ENCODE assay signal across 10 cellular contexts in the genomic region with DNA sequence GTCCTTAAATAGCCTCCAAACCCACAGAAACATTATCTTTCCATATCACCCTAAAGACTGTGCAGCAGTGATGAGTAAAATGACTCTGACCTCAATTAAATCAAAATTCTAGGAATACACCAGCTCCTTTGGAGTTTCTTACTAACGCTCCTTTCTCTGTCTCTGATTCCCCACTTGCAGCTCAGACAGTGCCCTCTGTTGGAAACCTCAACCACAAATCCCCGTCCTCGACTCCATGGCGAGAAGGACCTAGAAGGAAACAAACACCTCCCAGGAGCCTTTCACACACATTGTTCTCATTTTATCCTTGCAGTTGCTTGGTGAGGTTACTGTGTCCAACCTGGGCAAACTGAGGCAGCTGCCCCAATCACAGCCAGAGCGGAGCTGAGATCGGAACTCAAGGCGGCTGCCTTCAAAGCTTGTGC. TPM values are rescaled to one million over a fixed set of nuclear protein-coding genes. Genes with fewer than 3 reads are reported as not detected.
DNase-seq lines count a peak whose midpoint lies in the region; ATAC-seq and TF ChIP-seq lines count a peak whose summit lies in the region.
"Had no signal": no experiment of that assay in that cellular context is flagged by ENCODE, and none has a peak within 500 bp of the region (broad histone marks: within the 10 kb centered on the region; RNA-seq: fewer than 3 reads in every experiment).

No MANE protein-coding gene starts in this region.

- peak overlapping the region; percentile 39; the same call in 2 of the 3 replicates for H2BK15ac ChIP-seq in IMR-90 (ENCODE audit: low read depth, low read length)
- no peak overlapping the region for H2BK15ac ChIP-seq in mesenchymal stem cell (ENCODE audit: low read depth, poor library complexity, severe bottlenecking)

- in situ Hi-C loops in IMR-90 (cut with MboI; ENCODE audit: low sequenced_read_pairs), result no loop called here

- H3K4me1 Mint-ChIP-seq in endothelial cell (ENCODE audit: unreplicated experiment), result no peaks in the 10 kb centered on the region
- no peaks in the 10 kb centered on the region for H3K4me1 Mint-ChIP-seq in activated naive CD4-positive, alpha-beta T cell treated with anti-CD3 and anti-CD28 coated beads for 36 hours (ENCODE audit: low read depth)
- no peaks in the 10 kb centered on the region for H3K4me1 Mint-ChIP-seq in stimulated activated effector memory CD8-positive, alpha-beta T cell treated with anti-CD3 and anti-CD28 coated beads, Interleukin-12 subunit alpha, Interleukin-12 subunit beta, amount 100 ng/mL, for 72 hours

- H3K36me3 ChIP-seq in IMR-90 (ENCODE audit: control insufficient read depth, insufficient read depth, low read length), result no peaks in the 10 kb centered on the region
- H3K36me3 ChIP-seq in mesenchymal stem cell (ENCODE audit: control insufficient read depth in 1 of 2, insufficient read depth in 2 of 2, low read depth in 1 of 2, low read length in 2 of 2), result no peaks in the 10 kb centered on the region

- no peaks in the 10 kb centered on the region for H3K9me3 ChIP-seq in IMR-90 (ENCODE audit: control insufficient read depth, insufficient read depth, low read length)
- no peaks in the 10 kb centered on the region for H3K9me3 ChIP-seq in mesenchymal stem cell (ENCODE audit: control insufficient read depth, low read length)

- H3K4me2 ChIP-seq in IMR-90 (ENCODE audit: low read depth, low read length), result no peak overlapping the region
- H3K4me2 ChIP-seq in mesenchymal stem cell (ENCODE audit: low read length, poor library complexity, severe bottlenecking), result no peak overlapping the region

- H3K14ac ChIP-seq in IMR-90 (replicated peaks; ENCODE audit: low read depth, low read length) (peak overlapping the region; percentile 55), mesenchymal stem cell (ENCODE audit: low read length in 2 of 2) (no peak overlapping the region)

- H2BK120ac ChIP-seq in IMR-90 (ENCODE audit: low read depth, low read length), result peak overlapping the region; percentile 80; the same call in 1 of the 2 replicates
- no peak overlapping the region for H2BK120ac ChIP-seq in mesenchymal stem cell (ENCODE audit: low read depth, low read length)

- TF ChIP-seq POLR2A in IMR-90 (IDR thresholded peaks at IDR 0.05; ENCODE audit: low read depth, low read length), result no peak

- peak; percentile 65 for ATAC-seq in IMR-90 (ENCODE audit: low read depth)
- ATAC-seq in stimulated activated effector memory CD8-positive, alpha-beta T cell treated with anti-CD3 and anti-CD28 coated beads, Interleukin-12 subunit alpha, Interleukin-12 subunit beta, amount 100 ng/mL, for 72 hours, result no peak
- no peak for ATAC-seq in HG02981 (IDR thresholded peaks at IDR 0.05; ENCODE audit: unreplicated experiment)
- no peak for ATAC-seq in HG02571 (IDR thresholded peaks at IDR 0.05; ENCODE audit: unreplicated experiment)
- ATAC-seq: effector memory CD8-positive, alpha-beta T cell had no signal

- no peak overlapping the region for H3K9ac ChIP-seq in IMR-90 (ENCODE audit: low read depth, low read length)
- H3K9ac ChIP-seq in mesenchymal stem cell (ENCODE audit: low read length), result peak overlapping the region; percentile 52

- peak overlapping the region in 1 of 2 experiments; percentile 3 for H2BK12ac ChIP-seq in mesenchymal stem cell (ENCODE audit: low read length in 2 of 2)

- TF ChIP-seq RAD21 in IMR-90 (IDR thresholded peaks at IDR 0.05; ENCODE audit: low read length), result peak; percentile 66

- H3K27me3 Mint-ChIP-seq in endothelial cell (ENCODE audit: unreplicated experiment), result peaks cover 4% of the 10 kb centered on the region
- H3K27me3 Mint-ChIP-seq in activated naive CD4-positive, alpha-beta T cell treated with anti-CD3 and anti-CD28 coated beads for 36 hours (ENCODE audit: low read depth), result no peaks in the 10 kb centered on the region

- H3K23ac ChIP-seq in IMR-90 (ENCODE audit: low read depth, low read length) (no peak overlapping the region), mesenchymal stem cell (ENCODE audit: low read length in 2 of 2) (no peak overlapping the region)

- H3K27me3 ChIP-seq in IMR-90 (ENCODE audit: control insufficient read depth, insufficient read depth, low read length) (no peaks in the 10 kb centered on the region), mesenchymal stem cell (ENCODE audit: control insufficient read depth in 1 of 2, insufficient read depth in 1 of 2, low read length in 2 of 2) (no peaks in the 10 kb centered on the region)

- H4K91ac ChIP-seq in IMR-90 (ENCODE audit: insufficient read depth, low read depth, low read length) (peak overlapping the region; percentile 0), mesenchymal stem cell (ENCODE audit: low read length) (no peak overlapping the region)

- H3K4me3 Mint-ChIP-seq in endothelial cell (ENCODE audit: unreplicated experiment), result no peak overlapping the region
- H3K4me3 Mint-ChIP-seq in activated naive CD4-positive, alpha-beta T cell treated with anti-CD3 and anti-CD28 coated beads for 36 hours, result no peak overlapping the region
- no peak overlapping the region for H3K4me3 Mint-ChIP-seq in stimulated activated effector memory CD8-positive, alpha-beta T cell treated with anti-CD3 and anti-CD28 coated beads, Interleukin-12 subunit alpha, Interleukin-12 subunit beta, amount 100 ng/mL, for 72 hours
- H3K4me3 Mint-ChIP-seq: effector memory CD8-positive, alpha-beta T cell had no signal

- dilution Hi-C loops in IMR-90 (cut with HindIII; ENCODE audit: low sequenced_read_pairs, unreplicated experiment), result no loop called here

- H3K9me1 ChIP-seq in IMR-90 (ENCODE audit: insufficient read depth, low read length), result peaks cover 8% of the 10 kb centered on the region

- H3K4ac ChIP-seq in IMR-90 (ENCODE audit: low read depth, low read length) (peak overlapping the region; percentile 73), mesenchymal stem cell (ENCODE audit: low read depth in 1 of 2, low read length in 2 of 2) (no peak overlapping the region)

- peak overlapping the region; percentile 47; the same call in 1 of the 2 replicates for H3K18ac ChIP-seq in IMR-90 (ENCODE audit: low read depth, low read length)
- H3K18ac ChIP-seq in mesenchymal stem cell (ENCODE audit: low read depth in 1 of 2, low read length in 2 of 2), result no peak overlapping the region

- H3K79me1 ChIP-seq in IMR-90 (ENCODE audit: low read depth in 1 of 2, low read length in 2 of 2), result 0 out of 4 replicates have a peak, but pooled peaks cover 0 to 3% of the 10 kb centered on the region in 2 experiments
- no peaks in the 10 kb centered on the region for H3K79me1 ChIP-seq in mesenchymal stem cell (replicated peaks; ENCODE audit: low read length, poor library complexity, severe bottlenecking)

- H2AFZ ChIP-seq in IMR-90 (replicated peaks; ENCODE audit: low read length, poor library complexity) (peak overlapping the region; percentile 81), mesenchymal stem cell (ENCODE audit: low read depth, low read length) (no peak overlapping the region)

- H3K27ac ChIP-seq in IMR-90 (ENCODE audit: insufficient read depth, low read length) (no peak overlapping the region), mesenchymal stem cell (ENCODE audit: low read length, poor library complexity, severe bottlenecking) (no peak overlapping the region)

- H2AK9ac ChIP-seq in IMR-90 (replicated peaks; ENCODE audit: low read depth, low read length, poor library complexity), result no peak overlapping the region

- no peak overlapping the region for H3K27ac Mint-ChIP-seq in endothelial cell (ENCODE audit: unreplicated experiment)
- H3K27ac Mint-ChIP-seq in activated naive CD4-positive, alpha-beta T cell treated with anti-CD3 and anti-CD28 coated beads for 36 hours, result no peak overlapping the region
- H3K27ac Mint-ChIP-seq in stimulated activated effector memory CD8-positive, alpha-beta T cell treated with anti-CD3 and anti-CD28 coated beads, Interleukin-12 subunit alpha, Interleukin-12 subunit beta, amount 100 ng/mL, for 72 hours, result no peak overlapping the region
- H3K27ac Mint-ChIP-seq: effector memory CD8-positive, alpha-beta T cell had no signal

- no TSS peak for BruUV-seq in IMR-90 (replicated peaks; lab: Mats Ljungman, UMichigan)

- H2BK20ac ChIP-seq in IMR-90 (ENCODE audit: low read depth, low read length), result peak overlapping the region; percentile 79

- H3K4me3 ChIP-seq in AG04449 (ENCODE audit: low read depth, low read length), result no peak overlapping the region
- H3K4me3 ChIP-seq in IMR-90 (ENCODE audit: insufficient read depth, low read depth, low read length), result no peak overlapping the region
- no peak overlapping the region for H3K4me3 ChIP-seq in mesenchymal stem cell (ENCODE audit: insufficient read depth in 1 of 2, low read depth in 1 of 2, low read length in 2 of 2)

- H4K20me1 ChIP-seq in IMR-90 (ENCODE audit: insufficient read depth, low read length), result no peaks in the 10 kb centered on the region

- no peak overlapping the region for H2BK5ac ChIP-seq in IMR-90 (ENCODE audit: low read depth, low read length, poor library complexity, severe bottlenecking)
- H2BK5ac ChIP-seq in mesenchymal stem cell (ENCODE audit: low read depth, low read length, poor library complexity, severe bottlenecking), result no peak overlapping the region

- intact Hi-C loops in IMR-90 (cut with micrococcal nuclease), result no loop called here
- intact Hi-C loops in activated naive CD4-positive, alpha-beta T cell treated with anti-CD3 and anti-CD28 coated beads for 36 hours (cut with micrococcal nuclease), result no loop called here

- DNase-seq in AG04449 (ENCODE audit: low read depth, low spot score) (no peak), IMR-90 (peak; percentile 61), endothelial cell (ENCODE audit: low spot score) (peak; percentile 22), mesenchymal stem cell (no peak)
- no peak for DNase-seq in activated naive CD4-positive, alpha-beta T cell treated with anti-CD3 and anti-CD28 coated beads for 36 hours
- no peak for DNase-seq in stimulated activated effector memory CD8-positive, alpha-beta T cell treated with anti-CD3 and anti-CD28 coated beads, Interleukin-12 subunit alpha, Interleukin-12 subunit beta, amount 100 ng/mL, for 72 hours (ENCODE audit: low spot score in 2 of 2)
- DNase-seq: activated CD4-positive, alpha-beta T cell treated with anti-CD3 and anti-CD28 coated beads, Interleukin-2, amount 50 U/mL, for 1 hour; effector memory CD8-positive, alpha-beta T cell had no signal

- H3K4me1 ChIP-seq in IMR-90 (ENCODE audit: control insufficient read depth, insufficient read depth, low read length), result peaks cover 15% of the 10 kb centered on the region
- peaks cover 6% of the 10 kb centered on the region for H3K4me1 ChIP-seq in mesenchymal stem cell (ENCODE audit: control insufficient read depth, insufficient read depth, low read depth, low read length)

- TF ChIP-seq CTCF in AG04449 (IDR thresholded peaks at IDR 0.05; ENCODE audit: insufficient read depth, low read length, missing control alignments), result peak; percentile 43
- TF ChIP-seq CTCF in IMR-90 (conservative IDR thresholded peaks at IDR 0.05; ENCODE audit: low read depth, low read length), result peak; percentile 59
- TF ChIP-seq CTCF in endothelial cell (IDR thresholded peaks at IDR 0.05; ENCODE audit: unreplicated experiment), result no peak

- peak overlapping the region; percentile 74; the same call in 1 of the 2 replicates for H2AK5ac ChIP-seq in IMR-90 (ENCODE audit: low read depth, low read length)
- peak overlapping the region; percentile 31 for H2AK5ac ChIP-seq in mesenchymal stem cell (ENCODE audit: low read length, severe bottlenecking)

- peak overlapping the region in 1 of 2 experiments; percentile 85; a peak in 1 of 4 replicates for H4K8ac ChIP-seq in IMR-90 (ENCODE audit: low read depth in 2 of 2, low read length in 2 of 2)
- no peak overlapping the region for H4K8ac ChIP-seq in mesenchymal stem cell (ENCODE audit: low read length)

- CTCF ChIA-PET in AG04449 (lab: Yijun Ruan, JAX) (interaction anchor here (0.7 to 1.9 kb wide), 9 partner anchors 10 to 125 kb away, joined by 3 to 6 read pairs (median 4); no protein-coding TSS in a partner anchor), IMR-90 (lab: Yijun Ruan, JAX) (interaction anchor here (0.7 to 1.9 kb wide), 5 partner anchors 10 to 77 kb away, joined by 3 to 11 read pairs (median 3); partner anchors contain the start of gene RIPOR3)
- CTCF ChIA-PET in activated naive CD4-positive, alpha-beta T cell treated with anti-CD3 and anti-CD28 coated beads for 36 hours (lab: Charles Lee), result interaction anchor here (0.6 to 2.1 kb wide), 4 partner anchors 36 to 1449 kb away, joined by 3 to 8 read pairs (median 4); no protein-coding TSS in a partner anchor

- POLR2A ChIA-PET in AG04449 (lab: Yijun Ruan, JAX), result no interaction called here
- POLR2A ChIA-PET in IMR-90 (lab: Charles Lee; ENCODE audit: unreplicated experiment), result no interaction called here

- peak overlapping the region; percentile 51 for H4K5ac ChIP-seq in IMR-90 (ENCODE audit: low read depth, low read length)

- H3K56ac ChIP-seq in IMR-90 (ENCODE audit: extremely low read depth, insufficient read depth, low read length), result no peak overlapping the region

- WGBS in IMR-90 (ENCODE audit: extremely low coverage in 2 of 2, insufficient read length in 1 of 2), 2 experiments, result no CpG with 5 or more reads among the region's 7 CpGs
- WGBS in mesenchymal stem cell, result 59% methylated on average over 7 of the region's 7 CpGs

- no peaks in the 10 kb centered on the region for H3K36me3 Mint-ChIP-seq in endothelial cell (ENCODE audit: low read depth, unreplicated experiment)
- no peaks in the 10 kb centered on the region for H3K36me3 Mint-ChIP-seq in activated naive CD4-positive, alpha-beta T cell treated with anti-CD3 and anti-CD28 coated beads for 36 hours (ENCODE audit: low read depth)
- H3K36me3 Mint-ChIP-seq in stimulated activated effector memory CD8-positive, alpha-beta T cell treated with anti-CD3 and anti-CD28 coated beads, Interleukin-12 subunit alpha, Interleukin-12 subunit beta, amount 100 ng/mL, for 72 hours, result no peaks in the 10 kb centered on the region

- no peaks in the 10 kb centered on the region for H3K9me3 Mint-ChIP-seq in endothelial cell (ENCODE audit: unreplicated experiment)
- H3K9me3 Mint-ChIP-seq in activated naive CD4-positive, alpha-beta T cell treated with anti-CD3 and anti-CD28 coated beads for 36 hours, result no peaks in the 10 kb centered on the region
- H3K9me3 Mint-ChIP-seq in stimulated activated effector memory CD8-positive, alpha-beta T cell treated with anti-CD3 and anti-CD28 coated beads, Interleukin-12 subunit alpha, Interleukin-12 subunit beta, amount 100 ng/mL, for 72 hours, result no peaks in the 10 kb centered on the region
- H3K9me3 Mint-ChIP-seq: effector memory CD8-positive, alpha-beta T cell had no signal

RNA-seq across cellular contexts. Expression of gene PARD6B, which starts 17.7 kb away (rescaled TPM):
- total RNA-seq in IMR-90 (2012; rRNA removed) (0.90 and 1.4 TPM in 2 replicates), endothelial cell (ENCODE audit: unreplicated experiment) (7.1 TPM)
- 0.14 and 0.17 TPM in 2 replicates for polyA plus RNA-seq in IMR-90 (2012; rRNA removed)
- polyA plus RNA-seq in IMR-90 (2012; cell fraction: cytosol; rRNA removed), result 0.05 and 0.08 TPM in 2 replicates
- polyA plus RNA-seq in IMR-90 (2012; cell fraction: nucleus; rRNA removed; ENCODE audit: low replicate concordance), result 0.07 and 0.25 TPM in 2 replicates
- 2.3 TPM for polyA plus RNA-seq in mesenchymal stem cell (2013, experiment 1 of 2)
- polyA plus RNA-seq in mesenchymal stem cell (2013, experiment 2 of 2), result 2.5 TPM
- 1 to 10 TPM; 3.3 to 3.9 TPM for total RNA-seq in activated naive CD4-positive, alpha-beta T cell treated with anti-CD3 and anti-CD28 coated beads for 36 hours

RNA-seq across cellular contexts. Expression of gene RIPOR3, which starts 22.3 kb away (rescaled TPM):
- total RNA-seq in IMR-90 (2012; rRNA removed), result 0.28 and 0.54 TPM in 2 replicates
- polyA plus RNA-seq in IMR-90 (2012; rRNA removed), result 1.7 TPM in 2 replicates
- 0.28 and 0.71 TPM in 2 replicates for polyA plus RNA-seq in IMR-90 (2012; cell fraction: cytosol; rRNA removed)
- 11.7 and 15.4 TPM in 2 replicates for polyA plus RNA-seq in IMR-90 (2012; cell fraction: nucleus; rRNA removed; ENCODE audit: low replicate concordance)
- total RNA-seq in endothelial cell (ENCODE audit: unreplicated experiment), result 11.2 TPM
- polyA plus RNA-seq in mesenchymal stem cell (2013, experiment 1 of 2), result 45.9 TPM
- 43.6 TPM for polyA plus RNA-seq in mesenchymal stem cell (2013, experiment 2 of 2)
- total RNA-seq in activated naive CD4-positive, alpha-beta T cell treated with anti-CD3 and anti-CD28 coated beads for 36 hours, result not detected

Comparison
In these comparisons a context has a peak if more than half of its experiments do, and no peak if none do; other contexts are left out.
1. DNase-seq: peak in IMR-90 (single experiment) and endothelial cell (single experiment); none in AG04449 (single experiment), mesenchymal stem cell (single experiment), activated naive CD4-positive, alpha-beta T cell treated with anti-CD3 and anti-CD28 coated beads for 36 hours (single experiment) and stimulated activated effector memory CD8-positive, alpha-beta T cell treated with anti-CD3 and anti-CD28 coated beads, Interleukin-12 subunit alpha, Interleukin-12 subunit beta, amount 100 ng/mL, for 72 hours (0 of 2).